Comparison of ENCODE assay signal across 1 cellular context in genomic region chr19:50431343-50432220, GRCh38.
TF ChIP-seq lines count a peak whose summit lies in the region.

No MANE protein-coding gene starts in this region.

TF ChIP-seq in H1, 55 proteins besides CTCF, POLR2A, EP300 and RAD21:
- TF ChIP-seq CREB1 (IDR thresholded peaks at IDR 0.05) (peak; percentile 97), SUZ12 (IDR thresholded peaks at IDR 0.05; ENCODE audit: low read length) (no peak), EGR1 (IDR thresholded peaks at IDR 0.05; ENCODE audit: borderline replicate concordance, low read depth, low read length) (0 out of 2 replicates have a peak, but pooled peaks have one; percentile 29), CBX8 (IDR thresholded peaks at IDR 0.05; ENCODE audit: borderline replicate concordance, low read depth, low read length) (no peak), SIRT6 (IDR thresholded peaks at IDR 0.05; ENCODE audit: low read length) (no peak), SAP30 (IDR thresholded peaks at IDR 0.05; ENCODE audit: insufficient read depth, insufficient replicate concordance, low read length) (no peak), TBP (IDR thresholded peaks at IDR 0.05; ENCODE audit: low read depth, low read length) (no peak), TCF12 (IDR thresholded peaks at IDR 0.05; ENCODE audit: low read depth, low read length) (no peak), GABPA (IDR thresholded peaks at IDR 0.05; ENCODE audit: borderline replicate concordance, insufficient read depth, low read length) (peak; percentile 54; the same call in 1 of the 2 replicates), USF2 (IDR thresholded peaks at IDR 0.05; ENCODE audit: low read length) (no peak), RFX5 (IDR thresholded peaks at IDR 0.05; ENCODE audit: borderline replicate concordance, low read depth, low read length) (peak; percentile 99), YY1 (IDR thresholded peaks at IDR 0.05; ENCODE audit: low read depth, low read length) (no peak), BCL11A (IDR thresholded peaks at IDR 0.05; ENCODE audit: low read depth in 2 of 2, low read length in 2 of 2) (no peak), BRCA1 (IDR thresholded peaks at IDR 0.05; ENCODE audit: low read depth, low read length) (peak; percentile 36; the same call in 1 of the 2 replicates), CTBP2 (IDR thresholded peaks at IDR 0.05; ENCODE audit: borderline replicate concordance, insufficient read depth, insufficient read length, low read length) (no peak), KDM1A (IDR thresholded peaks at IDR 0.05; ENCODE audit: borderline replicate concordance, low read length) (no peak), E2F6 (IDR thresholded peaks at IDR 0.05) (peak; percentile 54; the same call in 1 of the 2 replicates), CHD7 (IDR thresholded peaks at IDR 0.05; ENCODE audit: insufficient replicate concordance, low read length) (no peak), SRF (IDR thresholded peaks at IDR 0.05; ENCODE audit: low read depth, low read length) (no peak), BACH1 (IDR thresholded peaks at IDR 0.05; ENCODE audit: low read length) (no peak), FOSL1 (IDR thresholded peaks at IDR 0.05; ENCODE audit: insufficient read depth, low read depth, low read length) (no peak), SP4 (IDR thresholded peaks at IDR 0.05; ENCODE audit: low read length) (peak; percentile 21; the same call in 1 of the 2 replicates), TEAD4 (IDR thresholded peaks at IDR 0.05; ENCODE audit: low read depth, low read length) (no peak), PHF8 (conservative IDR thresholded peaks at IDR 0.05; ENCODE audit: low read depth, low read length) (no peak), KDM4A (IDR thresholded peaks at IDR 0.05; ENCODE audit: low read depth, low read length, severe bottlenecking) (peak; percentile 56), TAF1 (IDR thresholded peaks at IDR 0.05; ENCODE audit: low read depth, low read length) (no peak), SIN3A (conservative IDR thresholded peaks at IDR 0.05 in 1 of 2, IDR thresholded peaks at IDR 0.05 in 1 of 2; ENCODE audit: low read depth in 1 of 2, low read length in 2 of 2) (no peak), HDAC6 (IDR thresholded peaks at IDR 0.05; ENCODE audit: low read depth, low read length) (no peak), RNF2 (IDR thresholded peaks at IDR 0.05; ENCODE audit: borderline replicate concordance, low read depth, low read length, missing control alignments, poor library complexity, severe bottlenecking) (no peak), HDAC2 (IDR thresholded peaks at IDR 0.05; ENCODE audit: borderline replicate concordance in 1 of 2, low read depth in 2 of 2, low read length in 2 of 2) (no peak), MAX (IDR thresholded peaks at IDR 0.05) (peak; percentile 64), SP1 (IDR thresholded peaks at IDR 0.05; ENCODE audit: low read depth, low read length) (peak; percentile 81), GTF2F1 (IDR thresholded peaks at IDR 0.05; ENCODE audit: borderline replicate concordance, low read depth, low read length) (no peak), RXRA (IDR thresholded peaks at IDR 0.05; ENCODE audit: insufficient read depth, low read depth, low read length) (no peak), EZH2 (IDR thresholded peaks at IDR 0.05; ENCODE audit: low read depth, low read length, severe bottlenecking) (no peak), ASH2L (IDR thresholded peaks at IDR 0.05; ENCODE audit: low read length) (peak; percentile 24), JUND (IDR thresholded peaks at IDR 0.05; ENCODE audit: low read length) (no peak), JUN (IDR thresholded peaks at IDR 0.05; ENCODE audit: low read depth, low read length) (no peak), ATF3 (IDR thresholded peaks at IDR 0.05; ENCODE audit: insufficient read depth, low read depth, low read length) (no peak), MAFK (IDR thresholded peaks at IDR 0.05; ENCODE audit: low read depth, low read length) (no peak), CHD2 (IDR thresholded peaks at IDR 0.05; ENCODE audit: low read length) (peak; percentile 84), RBBP5 (IDR thresholded peaks at IDR 0.05; ENCODE audit: borderline replicate concordance, low read depth, low read length) (0 out of 2 replicates have a peak, but pooled peaks have one; percentile 10)
